9 cellular contexts compared by ENCODE assay signal in the genomic region with DNA sequence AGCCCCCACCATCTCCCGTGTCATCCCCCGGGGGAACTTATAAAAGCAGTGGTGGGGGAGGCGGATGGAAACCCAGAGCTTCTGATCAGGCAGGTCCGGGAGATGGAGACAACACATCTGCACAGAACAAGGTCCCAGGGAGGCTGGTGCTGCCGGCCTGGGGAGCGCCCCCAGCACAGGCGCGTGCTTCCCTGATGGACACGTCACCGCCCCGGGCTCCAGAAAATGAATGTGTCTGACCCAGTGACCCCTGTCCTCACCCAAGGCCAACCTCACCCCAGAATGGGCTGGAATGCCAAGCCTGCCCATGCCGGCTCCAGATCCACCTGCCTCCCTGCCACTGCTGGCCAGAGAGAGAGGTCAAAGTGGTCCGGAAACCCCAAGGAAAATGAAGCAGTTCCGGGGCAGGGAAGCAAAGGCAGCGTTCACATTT. TPM values are rescaled to one million over a fixed set of nuclear protein-coding genes. Genes with fewer than 3 reads are reported as not detected.
DNase-seq lines count a peak whose midpoint lies in the region; TF ChIP-seq lines count a peak whose summit lies in the region.
"Had no signal": no experiment of that assay in that cellular context is flagged by ENCODE, and none has a peak within 500 bp of the region (broad histone marks: within the 10 kb centered on the region; RNA-seq: fewer than 3 reads in every experiment).

No MANE protein-coding gene starts in this region.

- peak overlapping the region; percentile 24 for H3K4me3 Mint-ChIP-seq in activated naive CD4-positive, alpha-beta T cell treated with anti-CD3 and anti-CD28 coated beads for 36 hours
- peak overlapping the region; percentile 55 for H3K4me3 Mint-ChIP-seq in activated naive CD8-positive, alpha-beta T cell treated with anti-CD3 and anti-CD28 coated beads for 36 hours
- no peak overlapping the region for H3K4me3 Mint-ChIP-seq in endothelial cell (ENCODE audit: unreplicated experiment)

- H3K27ac Mint-ChIP-seq in activated naive CD4-positive, alpha-beta T cell treated with anti-CD3 and anti-CD28 coated beads for 36 hours: peak overlapping the region; percentile 83
- peak overlapping the region; percentile 75 for H3K27ac Mint-ChIP-seq in activated naive CD8-positive, alpha-beta T cell treated with anti-CD3 and anti-CD28 coated beads for 36 hours
- no peak overlapping the region for H3K27ac Mint-ChIP-seq in endothelial cell (ENCODE audit: unreplicated experiment)

- peak overlapping the region; percentile 37 to 83 for H3K27ac ChIP-seq in mucosa of rectum (ENCODE audit: low read depth in 2 of 2, low read length in 2 of 2)
- H3K27ac ChIP-seq in tibial artery: peak overlapping the region; percentile 61 to 76

- DNase-seq in activated naive CD4-positive, alpha-beta T cell treated with anti-CD3 and anti-CD28 coated beads for 36 hours: no peak
- no peak for DNase-seq in activated naive CD4-positive, alpha-beta T cell treated with Interleukin-2 at 50 U/mL for 16 hours
- no peak for DNase-seq in activated naive CD8-positive, alpha-beta T cell treated with anti-CD3 and anti-CD28 coated beads for 36 hours
- no peak for DNase-seq in tibial artery
- DNase-seq in SIG-M5 (lab: John Stamatoyannopoulos, UW): no peak
- no peak for DNase-seq in endothelial cell (ENCODE audit: low spot score)
- DNase-seq in hippocampal formation (lab: John Stamatoyannopoulos, UW): no peak
- DNase-seq: NCI-H82 had no signal

- CTCF ChIA-PET in activated naive CD4-positive, alpha-beta T cell treated with anti-CD3 and anti-CD28 coated beads for 36 hours (lab: Charles Lee): interaction anchor here (0.9 to 1.1 kb wide), 2 partner anchors 39 to 77 kb away, joined by 3 read pairs; no protein-coding TSS in a partner anchor

- no peaks in the 10 kb centered on the region for H3K27me3 ChIP-seq in mucosa of rectum (ENCODE audit: control insufficient read depth in 2 of 2, insufficient read depth in 2 of 2, low read length in 2 of 2)
- H3K27me3 ChIP-seq in tibial artery: no peaks in the 10 kb centered on the region

- H3K4me3 ChIP-seq in mucosa of rectum (ENCODE audit: low read length in 2 of 2): no peak overlapping the region
- H3K4me3 ChIP-seq in tibial artery: no peak overlapping the region

- H3K36me3 ChIP-seq in mucosa of rectum (ENCODE audit: control insufficient read depth in 2 of 2, insufficient read depth in 2 of 2, low read length in 2 of 2) (no peaks in the 10 kb centered on the region), tibial artery (no peaks in the 10 kb centered on the region)

- H3K27me3 Mint-ChIP-seq in activated naive CD4-positive, alpha-beta T cell treated with anti-CD3 and anti-CD28 coated beads for 36 hours (ENCODE audit: low read depth): no peaks in the 10 kb centered on the region
- H3K27me3 Mint-ChIP-seq in activated naive CD8-positive, alpha-beta T cell treated with anti-CD3 and anti-CD28 coated beads for 36 hours: no peaks in the 10 kb centered on the region
- H3K27me3 Mint-ChIP-seq in endothelial cell (ENCODE audit: unreplicated experiment): peaks cover 4% of the 10 kb centered on the region

- H3K4me1 ChIP-seq in mucosa of rectum (ENCODE audit: control insufficient read depth in 2 of 2, insufficient read depth in 2 of 2, low read length in 2 of 2) (peaks cover 16 to 21% of the 10 kb centered on the region in 2 donors), tibial artery (peaks cover 0 to 43% (median 28%) of the 10 kb centered on the region in 4 donors)

- H3K9me3 Mint-ChIP-seq in activated naive CD4-positive, alpha-beta T cell treated with anti-CD3 and anti-CD28 coated beads for 36 hours: no peaks in the 10 kb centered on the region
- H3K9me3 Mint-ChIP-seq in activated naive CD8-positive, alpha-beta T cell treated with anti-CD3 and anti-CD28 coated beads for 36 hours: no peaks in the 10 kb centered on the region
- no peaks in the 10 kb centered on the region for H3K9me3 Mint-ChIP-seq in endothelial cell (ENCODE audit: unreplicated experiment)

- peaks cover 67% of the 10 kb centered on the region for H3K36me3 Mint-ChIP-seq in activated naive CD4-positive, alpha-beta T cell treated with anti-CD3 and anti-CD28 coated beads for 36 hours (ENCODE audit: low read depth)
- H3K36me3 Mint-ChIP-seq in activated naive CD8-positive, alpha-beta T cell treated with anti-CD3 and anti-CD28 coated beads for 36 hours: peaks cover 53% of the 10 kb centered on the region
- peaks cover 3% of the 10 kb centered on the region for H3K36me3 Mint-ChIP-seq in endothelial cell (ENCODE audit: low read depth, unreplicated experiment)

- peak overlapping the region in 1 of 2 donors; percentile 17 for H3K9ac ChIP-seq in mucosa of rectum (ENCODE audit: low read depth in 1 of 2, low read length in 2 of 2)

- TF ChIP-seq CTCF in tibial artery (IDR thresholded peaks at IDR 0.05): no peak
- TF ChIP-seq CTCF in endothelial cell (IDR thresholded peaks at IDR 0.05; ENCODE audit: unreplicated experiment): no peak

- intact Hi-C loops in activated naive CD4-positive, alpha-beta T cell treated with anti-CD3 and anti-CD28 coated beads for 36 hours (cut with micrococcal nuclease): no loop called here
- intact Hi-C loops in tibial artery (cut with DNase I; ENCODE audit: low total_unique reads): no loop called here

- peaks cover 86% of the 10 kb centered on the region for H3K4me1 Mint-ChIP-seq in activated naive CD4-positive, alpha-beta T cell treated with anti-CD3 and anti-CD28 coated beads for 36 hours (ENCODE audit: low read depth)
- H3K4me1 Mint-ChIP-seq in activated naive CD8-positive, alpha-beta T cell treated with anti-CD3 and anti-CD28 coated beads for 36 hours: peaks cover 57% of the 10 kb centered on the region
- peaks cover 4% of the 10 kb centered on the region for H3K4me1 Mint-ChIP-seq in endothelial cell (ENCODE audit: unreplicated experiment)

- H3K9me3 ChIP-seq in mucosa of rectum (ENCODE audit: control insufficient read depth in 2 of 2, low read length in 2 of 2): no peaks in the 10 kb centered on the region
- no peaks in the 10 kb centered on the region for H3K9me3 ChIP-seq in tibial artery

RNA-seq across cellular contexts. Expression of a gene that starts 12.5 kb away (rescaled TPM):
- 100 to 1,000 TPM; 343 to 346 TPM for total RNA-seq in activated naive CD4-positive, alpha-beta T cell treated with anti-CD3 and anti-CD28 coated beads for 36 hours
- total RNA-seq in activated naive CD8-positive, alpha-beta T cell treated with anti-CD3 and anti-CD28 coated beads for 36 hours: 100 to 1,000 TPM; 298 to 301 TPM
- 18.8 TPM for total RNA-seq in endothelial cell (ENCODE audit: unreplicated experiment)

Comparison
In these comparisons a context has a peak if more than half of its experiments do, and no peak if none do; other contexts are left out.
1. RNA of a gene that starts 12.5 kb away (total RNA-seq): 343 to 346 TPM in activated naive CD4-positive, alpha-beta T cell treated with anti-CD3 and anti-CD28 coated beads for 36 hours and 298 to 301 TPM in activated naive CD8-positive, alpha-beta T cell treated with anti-CD3 and anti-CD28 coated beads for 36 hours; 18.8 TPM in endothelial cell (single experiment); every median in the first group is over 10 times any median in the second.